In genomic region chr2:57877811-57878572, GRCh38 we compare ENCODE assay signal across 12 cellular contexts.
A peak's percentile ranks its signal among the peaks of the same experiment; 100 is the strongest.
DNase-seq lines count a peak whose midpoint lies in the region; ATAC-seq and TF ChIP-seq lines count a peak whose summit lies in the region.
"Had no signal": no experiment of that assay in that cellular context is flagged by ENCODE, and none has a peak within 500 bp of the region (broad histone marks: within the 10 kb centered on the region; RNA-seq: fewer than 3 reads in every experiment).

No MANE protein-coding gene starts in this region.

- CTCF ChIA-PET in activated CD4-positive, alpha-beta T cell treated with anti-CD3 and anti-CD28 coated beads, Interleukin-2, amount 10 ng/mL, durations not matched to agents 7 days and 5 days (lab: Charles Lee) = interaction anchor here (0.5 kb wide), 1 partner anchor 700 kb away, joined by 4 read pairs; no protein-coding TSS in a partner anchor

- no peaks in the 10 kb centered on the region for H3K36me3 Mint-ChIP-seq in activated CD4-positive, alpha-beta T cell treated with anti-CD3 and anti-CD28 coated beads, Interleukin-2, amount 10 ng/mL, durations not matched to agents 7 days and 5 days (ENCODE audit: low read depth)

- no peak overlapping the region for H3K27ac Mint-ChIP-seq in activated CD4-positive, alpha-beta T cell treated with anti-CD3 and anti-CD28 coated beads, Interleukin-2, amount 10 ng/mL, durations not matched to agents 7 days and 5 days

- H3K4me3 Mint-ChIP-seq in activated CD4-positive, alpha-beta T cell treated with anti-CD3 and anti-CD28 coated beads, Interleukin-2, amount 10 ng/mL, durations not matched to agents 7 days and 5 days = no peak overlapping the region

- POLR2A ChIA-PET in activated CD4-positive, alpha-beta T cell treated with anti-CD3 and anti-CD28 coated beads, Interleukin-2, amount 10 ng/mL, durations not matched to agents 7 days and 5 days (lab: Charles Lee) = no interaction called here

- ATAC-seq in GM21390 (IDR thresholded peaks at IDR 0.05; ENCODE audit: unreplicated experiment) (no peak), GM18498 (IDR thresholded peaks at IDR 0.05; ENCODE audit: unreplicated experiment) (no peak)

- H3K27me3 Mint-ChIP-seq in activated CD4-positive, alpha-beta T cell treated with anti-CD3 and anti-CD28 coated beads, Interleukin-2, amount 10 ng/mL, durations not matched to agents 7 days and 5 days = no peaks in the 10 kb centered on the region

- H3K4me1 Mint-ChIP-seq in activated CD4-positive, alpha-beta T cell treated with anti-CD3 and anti-CD28 coated beads, Interleukin-2, amount 10 ng/mL, durations not matched to agents 7 days and 5 days = no peaks in the 10 kb centered on the region

- no peaks in the 10 kb centered on the region for H3K9me3 Mint-ChIP-seq in activated CD4-positive, alpha-beta T cell treated with anti-CD3 and anti-CD28 coated beads, Interleukin-2, amount 10 ng/mL, durations not matched to agents 7 days and 5 days

- TF ChIP-seq CTCF in epithelial cell of proximal tubule (conservative IDR thresholded peaks at IDR 0.05; ENCODE audit: low read depth, low read length) = no peak

- peak overlapping the region; percentile 18 for H3K4me3 ChIP-seq in epithelial cell of proximal tubule (ENCODE audit: low read depth, low read length)
- H3K4me3 ChIP-seq: ovary had no signal

- DNase-seq in NCI-H2107 treated with DMSO at 0.1 percent for 48 hours (lab: John Stamatoyannopoulos, UW; ENCODE audit: unreplicated experiment) (peak; percentile 94), NCI-H2107 (lab: John Stamatoyannopoulos, UW) (no peak), NCI-H524 (lab: John Stamatoyannopoulos, UW) (peak; percentile 41 to 81), epithelial cell of proximal tubule (ENCODE audit: low read depth) (no peak), superior temporal gyrus (ENCODE audit: extremely low spot score) (peak; percentile 77)
- DNase-seq in activated CD4-positive, alpha-beta T cell treated with anti-CD3 and anti-CD28 coated beads, Interleukin-2, amount 10 ng/mL, durations not matched to agents 7 days and 5 days = no peak
- DNase-seq: amniotic stem cell; effector memory CD4-positive, alpha-beta T cell; ovary; stimulated activated CD4-positive, alpha-beta T cell treated with anti-CD3 and anti-CD28 coated beads, Interleukin-4, amount 100 ng/mL, for 24 hours had no signal

Comparison
In these comparisons a context has a peak if more than half of its experiments do, and no peak if none do; other contexts are left out.
1. DNase-seq: peak in NCI-H2107 treated with DMSO at 0.1 percent for 48 hours (single experiment), NCI-H524 (2 of 2) and superior temporal gyrus (single experiment); none in NCI-H2107 (single experiment), epithelial cell of proximal tubule (single experiment) and activated CD4-positive, alpha-beta T cell treated with anti-CD3 and anti-CD28 coated beads, Interleukin-2, amount 10 ng/mL, durations not matched to agents 7 days and 5 days (single experiment).